Comparison of ENCODE assay signal across 8 cellular contexts in the genomic region with DNA sequence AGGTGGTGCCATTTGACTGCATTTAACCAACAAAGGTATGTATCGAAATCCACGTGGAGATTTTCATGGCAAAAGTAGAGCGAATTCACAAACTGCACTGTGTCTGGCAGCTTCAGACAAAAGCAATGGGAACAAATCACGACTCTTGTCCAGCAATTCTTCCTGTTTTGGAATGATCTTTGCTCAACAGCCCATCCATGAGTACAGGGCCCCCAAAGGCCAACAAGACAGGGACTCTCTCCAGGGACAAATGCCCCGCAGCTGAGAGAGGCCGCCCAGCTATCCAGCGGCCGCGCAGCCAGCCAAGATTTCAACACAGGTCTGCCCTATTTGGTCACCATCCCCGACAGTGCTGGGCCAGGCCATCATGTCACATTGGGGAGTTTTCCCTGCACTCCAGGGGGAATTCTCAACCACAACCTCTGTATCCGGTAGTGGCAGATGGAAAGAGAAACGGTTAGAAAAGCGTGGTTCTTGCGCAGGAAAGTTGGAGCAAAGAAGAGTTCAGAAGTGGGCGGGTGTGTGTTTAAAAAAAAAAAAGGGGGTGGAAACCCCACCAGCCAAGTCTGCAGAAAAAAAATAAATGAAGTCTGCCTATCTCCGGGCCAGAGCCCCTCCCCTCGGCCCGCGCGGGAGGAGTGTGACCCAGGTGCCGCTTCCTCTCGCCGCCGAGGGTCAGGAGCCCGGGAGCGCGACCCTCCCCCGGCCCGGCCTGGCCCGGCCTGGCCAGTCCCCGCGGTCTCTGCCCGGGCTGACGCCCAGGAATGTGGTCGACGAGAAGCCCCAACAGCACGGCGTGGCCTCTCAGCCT. TPM values are rescaled to one million over a fixed set of nuclear protein-coding genes. Genes with fewer than 3 reads are reported as not detected.
DNase-seq lines count a peak whose midpoint lies in the region; ATAC-seq and TF ChIP-seq lines count a peak whose summit lies in the region.

GYPC (plus strand) TSS at position 659 of the 811 bp plus-strand sequence; CDS start at position 765, 106 bp downstream.

- no peak for TF ChIP-seq CTCF in CD14-positive monocyte (IDR thresholded peaks at IDR 0.05)

- ATAC-seq in GM19438 (IDR thresholded peaks at IDR 0.05; ENCODE audit: low read depth, unreplicated experiment) (peak; percentile 32), HG03460 (IDR thresholded peaks at IDR 0.05; ENCODE audit: unreplicated experiment) (peak; percentile 31), memory B cell (ENCODE audit: low read depth) (peak; percentile 41)
- ATAC-seq in effector memory CD8-positive, alpha-beta T cell (replicated peaks): peak; percentile 23

- peak within 1 kb of the TSS; percentile 74 to 88 (median 78) for H3K4me3 ChIP-seq in subcutaneous abdominal adipose tissue (ENCODE audit: low read depth in 1 of 5, low read length in 5 of 5)

- peaks cover 0 to 6% (median 5%) of the 10 kb centered on the region in 5 donors for H3K36me3 ChIP-seq in subcutaneous abdominal adipose tissue (ENCODE audit: control insufficient read depth in 5 of 5, insufficient read depth in 5 of 5, low read length in 5 of 5)

- H3K27me3 Mint-ChIP-seq in CD14-positive monocyte (ENCODE audit: low read depth in 3 of 3) (peaks cover 1 to 2% (median 2%) of the 10 kb centered on the region in 3 donors), memory B cell (no peaks in the 10 kb centered on the region)
- H3K27me3 Mint-ChIP-seq in activated CD4-positive, alpha-beta T cell treated with anti-CD3 and anti-CD28 coated beads, Interleukin-2, amount 10 ng/mL, durations not matched to agents 24 days and 14 days: no peaks in the 10 kb centered on the region
- H3K27me3 Mint-ChIP-seq in effector memory CD8-positive, alpha-beta T cell: no peaks in the 10 kb centered on the region

- H3K27ac ChIP-seq in subcutaneous abdominal adipose tissue (ENCODE audit: low read depth, low read length): peak within 1 kb of the TSS; percentile 99

- peak within 1 kb of the TSS; percentile 87 to 97 (median 91) for H3K9ac ChIP-seq in subcutaneous abdominal adipose tissue (ENCODE audit: low read length in 5 of 5)

- intact Hi-C loops in CD14-positive monocyte (cut with micrococcal nuclease): loop anchor here in 1 of 2 donors (10.0 kb wide), 1 partner anchor 409 kb away; no protein-coding TSS in a partner anchor
- intact Hi-C loops in activated CD4-positive, alpha-beta T cell treated with anti-CD3 and anti-CD28 coated beads, Interleukin-2, amount 10 ng/mL, durations not matched to agents 24 days and 14 days (cut with micrococcal nuclease): loop anchor here (2.0 to 10.0 kb wide), 6 partner anchors 107 to 1372 kb away; partner anchors contain the start of genes IWS1 and SAP130

- H3K4me1 ChIP-seq in subcutaneous abdominal adipose tissue (ENCODE audit: control insufficient read depth in 5 of 5, insufficient read depth in 5 of 5, low read length in 5 of 5): peaks cover 23 to 60% (median 54%) of the 10 kb centered on the region in 5 donors

- H3K9me3 Mint-ChIP-seq in CD14-positive monocyte (peaks cover 0 to 7% (median 3%) of the 10 kb centered on the region in 7 donors), memory B cell (peaks cover 3% of the 10 kb centered on the region)
- no peaks in the 10 kb centered on the region for H3K9me3 Mint-ChIP-seq in activated CD4-positive, alpha-beta T cell treated with anti-CD3 and anti-CD28 coated beads, Interleukin-2, amount 10 ng/mL, durations not matched to agents 24 days and 14 days
- peaks cover 0 to 2% of the 10 kb centered on the region in 2 donors for H3K9me3 Mint-ChIP-seq in effector memory CD8-positive, alpha-beta T cell

- H3K4me1 Mint-ChIP-seq in CD14-positive monocyte (peaks cover 58% of the 10 kb centered on the region), memory B cell (peaks cover 32% of the 10 kb centered on the region)
- peaks cover 36% of the 10 kb centered on the region for H3K4me1 Mint-ChIP-seq in activated CD4-positive, alpha-beta T cell treated with anti-CD3 and anti-CD28 coated beads, Interleukin-2, amount 10 ng/mL, durations not matched to agents 24 days and 14 days
- peaks cover 41 to 46% of the 10 kb centered on the region in 2 donors for H3K4me1 Mint-ChIP-seq in effector memory CD8-positive, alpha-beta T cell (ENCODE audit: low read depth in 2 of 2)

- peaks cover 4 to 6% of the 10 kb centered on the region in 2 donors for H3K36me3 Mint-ChIP-seq in CD14-positive monocyte
- H3K36me3 Mint-ChIP-seq in activated CD4-positive, alpha-beta T cell treated with anti-CD3 and anti-CD28 coated beads, Interleukin-2, amount 10 ng/mL, durations not matched to agents 24 days and 14 days (ENCODE audit: low read depth): peaks cover 26% of the 10 kb centered on the region
- peaks cover 37% of the 10 kb centered on the region for H3K36me3 Mint-ChIP-seq in effector memory CD8-positive, alpha-beta T cell (ENCODE audit: insufficient read depth)
- no peaks in the 10 kb centered on the region for H3K36me3 Mint-ChIP-seq in memory B cell

- H3K27ac Mint-ChIP-seq in CD14-positive monocyte: peak within 1 kb of the TSS; percentile 94 to 99 (median 96)
- H3K27ac Mint-ChIP-seq in activated CD4-positive, alpha-beta T cell treated with anti-CD3 and anti-CD28 coated beads, Interleukin-2, amount 10 ng/mL, durations not matched to agents 24 days and 14 days: peak within 1 kb of the TSS; percentile 98
- peak within 1 kb of the TSS; percentile 95 to 97 for H3K27ac Mint-ChIP-seq in effector memory CD8-positive, alpha-beta T cell
- H3K27ac Mint-ChIP-seq in memory B cell: peak within 1 kb of the TSS; percentile 94

- DNase-seq in CD14-positive monocyte (ENCODE audit: low spot score) (peak; percentile 75), memory B cell (ENCODE audit: low spot score in 2 of 2) (no peak), NCI-H2029 (lab: John Stamatoyannopoulos, UW) (no peak)
- DNase-seq in activated CD4-positive, alpha-beta T cell treated with anti-CD3 and anti-CD28 coated beads, Interleukin-2, amount 10 ng/mL, durations not matched to agents 24 days and 14 days: peak; percentile 89
- DNase-seq in effector memory CD8-positive, alpha-beta T cell: peak; percentile 18 to 38 (median 22)

- no peaks in the 10 kb centered on the region for H3K27me3 ChIP-seq in subcutaneous abdominal adipose tissue (ENCODE audit: control insufficient read depth in 5 of 5, insufficient read depth in 4 of 5, low read length in 5 of 5)

- H3K4me3 Mint-ChIP-seq in CD14-positive monocyte (peak within 1 kb of the TSS; percentile 97 to 100), memory B cell (peak within 1 kb of the TSS; percentile 96)
- H3K4me3 Mint-ChIP-seq in activated CD4-positive, alpha-beta T cell treated with anti-CD3 and anti-CD28 coated beads, Interleukin-2, amount 10 ng/mL, durations not matched to agents 24 days and 14 days: peak within 1 kb of the TSS; percentile 92
- peak within 1 kb of the TSS; percentile 94 to 98 for H3K4me3 Mint-ChIP-seq in effector memory CD8-positive, alpha-beta T cell

- no peaks in the 10 kb centered on the region for H3K9me3 ChIP-seq in subcutaneous abdominal adipose tissue (ENCODE audit: control insufficient read depth in 5 of 5, low read length in 5 of 5)

RNA-seq across cellular contexts. Expression of gene GYPC, which starts in this region (rescaled TPM):
- 10 to 100 TPM; 20.0 to 21.7 TPM for polyA plus RNA-seq in CD14-positive monocyte
- 120 and 122 TPM in 2 replicates for total RNA-seq in activated CD4-positive, alpha-beta T cell treated with anti-CD3 and anti-CD28 coated beads, Interleukin-2, amount 10 ng/mL, durations not matched to agents 24 days and 14 days

Comparison
In these comparisons a context has a peak if more than half of its experiments do, and no peak if none do; other contexts are left out.
1. DNase-seq: peak in CD14-positive monocyte (single experiment), activated CD4-positive, alpha-beta T cell treated with anti-CD3 and anti-CD28 coated beads, Interleukin-2, amount 10 ng/mL, durations not matched to agents 24 days and 14 days (single experiment) and effector memory CD8-positive, alpha-beta T cell (3 of 3); none in memory B cell (0 of 2) and NCI-H2029 (single experiment).
2. Peak in every context shown above with its lines, with median percentiles within 50 percentile points of each other: H3K27ac Mint-ChIP-seq, H3K4me3 Mint-ChIP-seq and ATAC-seq.